33 cellular contexts compared by ENCODE assay signal in the genomic region with DNA sequence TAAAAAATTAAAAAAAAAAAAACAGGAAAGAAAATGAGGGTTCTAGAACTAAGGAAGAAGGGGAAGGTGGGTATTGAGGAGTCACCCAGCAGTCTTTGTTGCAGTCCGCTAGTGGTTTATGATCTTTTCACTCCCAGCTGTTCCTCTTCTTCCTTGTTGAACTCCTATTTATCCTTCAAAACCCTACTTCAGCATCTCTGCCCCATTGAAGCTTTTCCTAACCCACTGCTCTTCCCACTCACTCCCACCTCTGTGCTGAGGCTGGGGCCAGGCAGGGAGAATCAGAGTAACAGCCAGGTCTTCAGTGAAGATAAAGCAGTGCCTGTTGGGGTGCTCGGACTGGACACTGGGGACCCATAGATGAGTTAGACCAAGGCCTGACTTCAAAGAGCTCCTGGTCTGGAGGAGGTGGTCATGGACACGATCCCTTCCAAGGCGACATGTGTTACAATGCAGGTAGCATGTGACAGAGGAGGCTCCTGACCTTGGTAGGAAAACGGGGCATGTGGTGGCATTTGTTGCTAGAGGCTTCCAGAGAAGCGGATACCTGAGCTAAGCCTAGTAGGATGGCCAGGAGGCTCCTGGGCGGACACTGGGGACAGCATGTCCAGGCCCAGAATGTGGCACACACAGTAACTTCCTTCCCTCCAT. TPM values are rescaled to one million over a fixed set of nuclear protein-coding genes. Genes with fewer than 3 reads are reported as not detected.
"Had no signal": no experiment of that assay in that cellular context is flagged by ENCODE, and none has a peak within 500 bp of the region (broad histone marks: within the 10 kb centered on the region; RNA-seq: fewer than 3 reads in every experiment).

No MANE protein-coding gene starts in this region.

- H3K27me3 ChIP-seq: esophagus muscularis mucosa, foreskin keratinocyte, gastroesophageal sphincter, heart left ventricle, hepatocyte, neutrophil, suprapubic skin, transverse colon, upper lobe of right lung, vagina had no signal

- H3K4me2 ChIP-seq: hepatocyte, smooth muscle cell had no signal

- H2AFZ ChIP-seq: hepatocyte, parathyroid adenoma had no signal

- FAIRE-seq: endothelial cell of umbilical vein, kidney had no signal

- H3K9ac ChIP-seq: parathyroid adenoma had no signal

- ATAC-seq: foreskin keratinocyte; gastroesophageal sphincter; heart left ventricle; left lobe of liver; natural killer cell; sciatic nerve; stimulated activated naive CD8-positive, alpha-beta T cell treated with anti-CD3 and anti-CD28 coated beads, Interleukin-15, amount 100 ng/mL, for 72 hours; upper lobe of right lung had no signal

- H3K4me1 ChIP-seq: esophagus muscularis mucosa, foreskin keratinocyte, gastroesophageal sphincter, heart left ventricle, parathyroid adenoma, suprapubic skin, transverse colon, upper lobe of right lung, vagina had no signal

- H3K27ac ChIP-seq: esophagus muscularis mucosa, foreskin keratinocyte, gastroesophageal sphincter, heart left ventricle, hepatocyte, neutrophil, parathyroid adenoma, suprapubic skin, transverse colon, upper lobe of right lung, vagina had no signal

- DNase-seq: dermis blood vessel endothelial cell; effector memory CD4-positive, alpha-beta T cell; foreskin keratinocyte; kidney; natural killer cell; stimulated activated CD4-positive, alpha-beta T cell treated with anti-CD3 and anti-CD28 coated beads, Interleukin-12 subunit alpha, Interleukin-12 subunit beta, amount 100 ng/mL, for 4 hours; stimulated activated CD4-positive, alpha-beta T cell treated with anti-CD3 and anti-CD28 coated beads, Interleukin-1b, Interleukin-23, amount 100 ng/mL, for 48 hours; stimulated activated CD4-positive, alpha-beta T cell treated with anti-CD3 and anti-CD28 coated beads, Interleukin-4, amount 100 ng/mL, for 1 hour; stimulated activated CD8-positive, alpha-beta memory T cell treated with anti-CD3 and anti-CD28 coated beads, Interleukin-4, amount 100 ng/mL, for 48 hours; stimulated activated naive CD4-positive, alpha-beta T cell; stimulated activated naive CD8-positive, alpha-beta T cell treated with anti-CD3 and anti-CD28 coated beads, Interleukin-15, amount 100 ng/mL, for 72 hours; transverse colon; upper lobe of right lung had no signal

- H3K79me2 ChIP-seq: parathyroid adenoma had no signal

- H3K4me3 ChIP-seq: esophagus muscularis mucosa, gastroesophageal sphincter, heart left ventricle, hepatocyte, lung, smooth muscle cell, suprapubic skin, transverse colon, upper lobe of right lung, vagina had no signal

- H3K9me3 ChIP-seq: esophagus muscularis mucosa, gastroesophageal sphincter, heart left ventricle, neutrophil, suprapubic skin, transverse colon, upper lobe of right lung, vagina had no signal

RNA-seq across cellular contexts. Expression of a gene that starts 11.8 kb away (rescaled TPM):
- total RNA-seq: dermis blood vessel endothelial cell, endothelial cell of umbilical vein, esophagus muscularis mucosa, fibroblast of lung, gastroesophageal sphincter, heart left ventricle, hepatocyte, kidney, left lobe of liver, liver, mononuclear cell, omental fat pad, progenitor cell of endocrine pancreas, sciatic nerve, smooth muscle cell, suprapubic skin, upper lobe of right lung, vagina had no signal
- polyA plus RNA-seq: fibroblast of lung, heart left ventricle, hepatocyte, liver, neural cell, smooth muscle cell had no signal

RNA-seq across cellular contexts. Expression of a gene that starts 19.0 kb away (rescaled TPM):
- total RNA-seq: dermis blood vessel endothelial cell, endothelial cell of umbilical vein, epithelial cell of proximal tubule, esophagus muscularis mucosa, fibroblast of lung, foreskin keratinocyte, gastroesophageal sphincter, heart left ventricle, kidney, left lobe of liver, liver, lung, mononuclear cell, natural killer cell, omental fat pad, progenitor cell of endocrine pancreas, sciatic nerve, smooth muscle cell, suprapubic skin, transverse colon, upper lobe of right lung, vagina had no signal
- polyA plus RNA-seq: endothelial cell of umbilical vein, fibroblast of lung, foreskin keratinocyte, heart left ventricle, hepatocyte, liver, lung, neural cell had no signal

RNA-seq across cellular contexts. Expression of a gene that starts 26.6 kb away (rescaled TPM):
- total RNA-seq: dermis blood vessel endothelial cell, endothelial cell of umbilical vein, epithelial cell of proximal tubule, esophagus muscularis mucosa, fibroblast of lung, foreskin keratinocyte, gastroesophageal sphincter, heart left ventricle, hepatocyte, kidney, left lobe of liver, liver, mononuclear cell, natural killer cell, omental fat pad, progenitor cell of endocrine pancreas, sciatic nerve, smooth muscle cell, suprapubic skin, transverse colon, upper lobe of right lung, vagina had no signal
- polyA plus RNA-seq: endothelial cell of umbilical vein, fibroblast of lung, foreskin keratinocyte, heart left ventricle, hepatocyte, liver, lung, neural cell, smooth muscle cell had no signal
